8 cellular contexts compared by ENCODE assay signal in the genomic region with DNA sequence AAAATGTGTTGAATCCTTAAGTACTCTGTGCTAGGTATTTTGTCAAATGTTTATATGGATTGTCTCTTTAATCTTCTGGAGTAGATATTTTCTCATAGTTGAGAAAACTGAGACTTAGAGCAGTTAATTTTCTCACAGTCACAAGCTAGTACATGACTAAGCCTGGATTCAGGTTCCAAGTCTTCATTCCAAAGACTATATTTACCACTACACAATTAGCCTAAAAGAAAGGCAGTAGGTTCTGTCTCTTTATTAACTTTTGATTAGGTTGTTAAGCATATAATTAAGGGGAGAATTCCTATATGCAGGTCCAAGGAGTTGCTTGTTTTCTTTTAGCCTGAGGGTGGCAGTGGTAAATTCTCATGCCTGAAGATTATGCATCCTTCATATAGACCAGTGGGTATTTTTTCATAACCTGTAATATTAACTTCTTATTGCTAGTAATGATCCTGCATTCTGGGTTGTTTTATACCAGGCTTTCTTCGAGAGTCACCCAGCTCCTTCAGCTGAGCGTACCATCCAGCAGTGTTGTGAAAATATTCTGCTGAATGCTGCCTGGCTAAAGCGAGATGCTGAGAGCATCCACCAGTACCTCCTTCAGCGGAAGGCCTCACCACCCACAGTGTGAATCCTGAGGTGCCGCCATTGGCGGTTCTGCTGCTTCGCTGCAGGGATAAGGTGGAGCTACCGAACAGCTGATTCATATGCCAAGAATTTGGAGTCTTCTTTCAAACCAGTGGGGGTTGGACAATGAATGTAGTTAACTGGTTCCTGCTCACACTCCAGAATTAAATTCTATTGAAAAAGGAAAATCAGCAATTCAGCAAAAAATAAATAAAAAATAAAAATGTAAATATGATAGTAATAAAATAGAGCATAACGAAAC. TPM values are rescaled to one million over a fixed set of nuclear protein-coding genes. Genes with fewer than 3 reads are reported as not detected.
DNase-seq lines count a peak whose midpoint lies in the region; ATAC-seq and TF ChIP-seq lines count a peak whose summit lies in the region.

No MANE protein-coding gene starts in this region.

- CTCF ChIA-PET in PC-9 (lab: Charles Lee), result no interaction called here

- H3K79me2 ChIP-seq in PC-9 (ENCODE audit: low read depth), result no peaks in the 10 kb centered on the region; the same call in 1 of the 2 replicates

- peaks cover 3% of the 10 kb centered on the region; the same call in 1 of the 2 replicates for H4K20me1 ChIP-seq in PC-9 (ENCODE audit: insufficient read depth)

- peaks cover 80% of the 10 kb centered on the region for H3F3A ChIP-seq in PC-9 (ENCODE audit: insufficient read depth, low read depth)

- no peaks in the 10 kb centered on the region for H3K9me2 ChIP-seq in PC-9 (ENCODE audit: insufficient read depth)

- H3K4me1 ChIP-seq in PC-9 (replicated peaks; ENCODE audit: insufficient read depth), result peaks cover 37% of the 10 kb centered on the region
- no peaks in the 10 kb centered on the region for H3K4me1 ChIP-seq in neutrophil (ENCODE audit: control insufficient read depth in 1 of 2, insufficient read depth in 1 of 2, low read depth in 1 of 2, low read length in 1 of 2)

- H3K9me3 ChIP-seq in PC-9 (ENCODE audit: insufficient read depth, low read depth) (no peaks in the 10 kb centered on the region), neutrophil (no peaks in the 10 kb centered on the region)

- H2AFZ ChIP-seq in PC-9, result no peak overlapping the region

- BruUV-seq in PC-9 (replicated peaks; lab: Mats Ljungman, UMichigan), result no TSS peak

- H3K27me3 ChIP-seq in PC-9 (ENCODE audit: insufficient read depth, low read depth) (no peaks in the 10 kb centered on the region), neutrophil (no peaks in the 10 kb centered on the region)

- peak; percentile 95 for DNase-seq in Daoy (ENCODE audit: low read depth)
- DNase-seq in PC-9, result peak; percentile 70 to 87
- peak; percentile 50 for DNase-seq in epithelial cell of proximal tubule (ENCODE audit: low read depth)
- DNase-seq in activated CD4-positive, alpha-beta T cell treated with anti-CD3 and anti-CD28 coated beads, Interleukin-2, amount 50 U/mL, for 1 hour, result no peak
- DNase-seq in NCI-H1417 (lab: John Stamatoyannopoulos, UW), result no peak

- peak overlapping the region; percentile 13 for H3K4me2 ChIP-seq in PC-9

- H3K36me3 ChIP-seq in PC-9 (ENCODE audit: low read depth) (peaks cover 35% of the 10 kb centered on the region), neutrophil (peaks cover 93% of the 10 kb centered on the region)

- intact Hi-C loops in PC-9 (cut with micrococcal nuclease; ENCODE audit: unreplicated experiment), result no loop called here

- no peak for TF ChIP-seq CTCF in PC-9 (conservative IDR thresholded peaks at IDR 0.05)
- TF ChIP-seq CTCF in epithelial cell of proximal tubule (conservative IDR thresholded peaks at IDR 0.05; ENCODE audit: low read depth, low read length), result peak; percentile 2
- TF ChIP-seq CTCF in neutrophil (IDR thresholded peaks at IDR 0.05), result no peak

- peak overlapping the region; percentile 71 for H3K27ac ChIP-seq in PC-9
- peak overlapping the region; percentile 33 for H3K27ac ChIP-seq in neutrophil

- H3K4me3 ChIP-seq in PC-9, result no peak overlapping the region
- no peak overlapping the region for H3K4me3 ChIP-seq in epithelial cell of proximal tubule (ENCODE audit: low read depth, low read length)
- no peak overlapping the region for H3K4me3 ChIP-seq in neutrophil (ENCODE audit: low read depth in 1 of 2, low read length in 1 of 2)

- no peak for ATAC-seq in GM19467 (IDR thresholded peaks at IDR 0.05; ENCODE audit: unreplicated experiment)
- ATAC-seq in GM21737 (IDR thresholded peaks at IDR 0.05; ENCODE audit: unreplicated experiment), result no peak

- POLR2A ChIA-PET in PC-9 (lab: Charles Lee; ENCODE audit: unreplicated experiment), result interaction anchor here (0.6 to 0.8 kb wide), 5 partner anchors 16 to 622 kb away, joined by 3 to 7 read pairs (median 4); no protein-coding TSS in a partner anchor

RNA-seq across cellular contexts. Expression of a gene that starts 28.2 kb away (rescaled TPM):
- 541 and 550 TPM in 2 replicates for total RNA-seq in Daoy (2014; rRNA removed; shearing (Covaris generic))
- 305 and 306 TPM in 2 replicates for total RNA-seq in PC-9 (2021)
- 392 and 428 TPM in 2 replicates for total RNA-seq in epithelial cell of proximal tubule

Comparison
In these comparisons a context has a peak if more than half of its experiments do, and no peak if none do; other contexts are left out.
1. DNase-seq: peak in Daoy (single experiment), PC-9 (2 of 2) and epithelial cell of proximal tubule (single experiment); none in activated CD4-positive, alpha-beta T cell treated with anti-CD3 and anti-CD28 coated beads, Interleukin-2, amount 50 U/mL, for 1 hour (single experiment) and NCI-H1417 (0 of 3).